ENCODE assay signal across 11 cellular contexts in the genomic region with DNA sequence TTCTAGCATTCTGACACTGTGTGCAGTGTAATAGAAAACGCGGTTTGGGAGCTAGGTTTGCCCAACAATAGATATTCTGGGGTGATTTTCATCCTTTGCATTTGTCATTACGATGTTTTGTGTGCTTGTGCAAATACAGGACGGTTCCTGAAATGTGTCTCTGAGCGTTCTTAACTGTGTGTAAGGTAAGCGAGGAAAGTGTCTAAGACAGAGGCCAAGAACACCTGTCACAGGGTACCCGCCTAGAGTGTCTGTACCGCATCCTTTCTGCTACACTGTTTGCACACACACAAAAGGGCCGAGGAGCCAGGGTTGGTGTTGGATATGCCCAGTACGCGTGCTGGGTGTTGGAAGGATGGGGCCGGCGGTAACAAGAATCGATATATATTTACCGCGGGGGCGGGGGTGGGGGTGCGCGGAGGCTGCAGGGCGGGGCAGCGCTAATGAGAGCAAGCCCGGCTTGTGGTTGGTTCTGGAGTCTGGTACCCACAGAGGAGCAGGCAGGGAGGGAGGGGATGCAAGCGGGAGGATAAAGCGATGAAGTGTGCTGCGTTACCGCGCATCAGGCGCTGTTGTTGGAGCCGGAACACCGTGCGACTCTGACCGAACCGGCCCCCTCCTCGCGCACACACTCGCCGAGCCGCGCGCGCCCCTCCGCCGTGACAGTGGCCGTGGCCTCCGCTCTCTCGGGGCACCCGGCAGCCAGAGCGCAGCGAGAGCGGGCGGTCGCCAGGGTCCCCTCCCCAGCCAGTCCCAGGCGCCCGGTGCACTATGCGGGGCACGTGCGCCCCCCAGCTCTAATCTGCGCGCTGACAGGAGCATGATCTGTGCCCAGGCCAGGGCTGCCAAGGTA. TPM values are rescaled to one million over a fixed set of nuclear protein-coding genes. Genes with fewer than 3 reads are reported as not detected.
DNase-seq lines count a peak whose midpoint lies in the region; ATAC-seq and TF ChIP-seq lines count a peak whose summit lies in the region.
"Had no signal": no experiment of that assay in that cellular context is flagged by ENCODE, and none has a peak within 500 bp of the region (broad histone marks: within the 10 kb centered on the region; RNA-seq: fewer than 3 reads in every experiment).

A gene (plus strand): TSS at position 560 of the 853 bp plus-strand sequence. CDS start 131,259 bp downstream, outside the sequence.

- H3K36me3 ChIP-seq in suprapubic skin: no peaks in the 10 kb centered on the region

- peak; percentile 21 for DNase-seq in NCI-H82 (lab: John Stamatoyannopoulos, UW)
- DNase-seq in NCI-H82 treated with DMSO at 0.1 percent for 48 hours (lab: John Stamatoyannopoulos, UW; ENCODE audit: unreplicated experiment): no peak
- no peak for DNase-seq in suprapubic skin (ENCODE audit: low spot score in 2 of 2)
- DNase-seq in NOMO-1 (lab: John Stamatoyannopoulos, UW; ENCODE audit: unreplicated experiment in 2 of 2): no peak
- no peak for DNase-seq in MV-4-11 (lab: John Stamatoyannopoulos, UW)
- DNase-seq: effector CD8-positive, alpha-beta T cell had no signal

- peak within 1 kb of the TSS; percentile 2 for H3K4me3 Mint-ChIP-seq in activated naive CD8-positive, alpha-beta T cell

- peaks cover 67% of the 10 kb centered on the region for H3K27me3 ChIP-seq in suprapubic skin

- no peak within 1 kb of the TSS for H3K27ac ChIP-seq in suprapubic skin

- peaks cover 63% of the 10 kb centered on the region for H3K27me3 Mint-ChIP-seq in activated naive CD8-positive, alpha-beta T cell

- peak within 1 kb of the TSS; percentile 67 for H3K4me3 ChIP-seq in iPS-11a (ENCODE audit: low read depth, low read length)
- peak within 1 kb of the TSS; percentile 47 for H3K4me3 ChIP-seq in suprapubic skin

- H3K36me3 Mint-ChIP-seq in activated naive CD8-positive, alpha-beta T cell: no peaks in the 10 kb centered on the region

- H3K9me3 ChIP-seq in suprapubic skin: no peaks in the 10 kb centered on the region

- ATAC-seq in HG03097 (IDR thresholded peaks at IDR 0.05; ENCODE audit: low FRiP score, unreplicated experiment): no peak
- ATAC-seq: HCT116 had no signal

- no peak within 1 kb of the TSS for H3K27ac Mint-ChIP-seq in activated naive CD8-positive, alpha-beta T cell

- no peak for TF ChIP-seq CTCF in suprapubic skin (IDR thresholded peaks at IDR 0.05)

- TF ChIP-seq POLR2A in suprapubic skin (IDR thresholded peaks at IDR 0.05): no peak

- WGBS in suprapubic skin: 5% methylated on average over 36 of the region's 59 CpGs

- peaks cover 22% of the 10 kb centered on the region for H3K4me1 ChIP-seq in suprapubic skin

- no peaks in the 10 kb centered on the region for H3K9me3 Mint-ChIP-seq in activated naive CD8-positive, alpha-beta T cell (ENCODE audit: low read depth)

- TF ChIP-seq EP300 in suprapubic skin (IDR thresholded peaks at IDR 0.05): no peak

- H3K4me1 Mint-ChIP-seq in activated naive CD8-positive, alpha-beta T cell (ENCODE audit: low read depth): peaks cover 16% of the 10 kb centered on the region

RNA-seq across cellular contexts. Expression of the gene that starts here (rescaled TPM):
- under 1 TPM in 3 of 4 donors, not detected in 1; 0.17 to 0.73 (median 0.32) TPM for total RNA-seq in suprapubic skin
- total RNA-seq: SK-MEL-5 had no signal
